ENCODE assay signal across 25 cellular contexts in genomic region chr11:43903086-43903485, GRCh38. TPM values are rescaled to one million over a fixed set of nuclear protein-coding genes. Genes with fewer than 3 reads are reported as not detected.
"Had no signal": no experiment of that assay in that cellular context is flagged by ENCODE, and none has a peak within 500 bp of the region (broad histone marks: within the 10 kb centered on the region; RNA-seq: fewer than 3 reads in every experiment).

No MANE protein-coding gene starts in this region.

- H3K27ac Mint-ChIP-seq: IgD-negative memory B cell had no signal

- ATAC-seq: K562 had no signal

- H3K4me3 ChIP-seq: K562, SJSA1, SK-N-MC had no signal

- H3K27me3 Mint-ChIP-seq: IgD-negative memory B cell had no signal

- H3K4me3 Mint-ChIP-seq: IgD-negative memory B cell had no signal

- H3K27ac ChIP-seq: HL-60, KMS-11, SJSA1, SK-N-MC had no signal

- H3K9me3 ChIP-seq: SJSA1 had no signal

- DNase-seq: Kasumi-1, MV-4-11, NCI-H1048, NCI-H1105, NCI-H1417, NCI-H1436 treated with DMSO at 0.1 percent for 48 hours, NCI-H1694, NCI-H187 treated with DMSO at 0.1 percent for 48 hours, NCI-H2029 treated with DMSO at 0.1 percent for 48 hours, NCI-H2171 treated with DMSO at 0.1 percent for 48 hours, NCI-H345, NCI-H446 treated with DMSO at 0.1 percent for 48 hours, NCI-H510A treated with DMSO at 0.1 percent for 48 hours, NCI-H526, NCI-H82, Right ventricle myocardium superior, RPMI8226, SIG-M5 had no signal

- H3K9me3 Mint-ChIP-seq: IgD-negative memory B cell had no signal

- H3K27me3 ChIP-seq: SJSA1 had no signal

- H3K4me1 ChIP-seq: SJSA1 had no signal

RNA-seq across cellular contexts. Expression of gene C11orf96, which starts 39.4 kb away (rescaled TPM):
- total RNA-seq: MCF 10A had no signal
